ENCODE assay signal across 14 cellular contexts in the genomic region with DNA sequence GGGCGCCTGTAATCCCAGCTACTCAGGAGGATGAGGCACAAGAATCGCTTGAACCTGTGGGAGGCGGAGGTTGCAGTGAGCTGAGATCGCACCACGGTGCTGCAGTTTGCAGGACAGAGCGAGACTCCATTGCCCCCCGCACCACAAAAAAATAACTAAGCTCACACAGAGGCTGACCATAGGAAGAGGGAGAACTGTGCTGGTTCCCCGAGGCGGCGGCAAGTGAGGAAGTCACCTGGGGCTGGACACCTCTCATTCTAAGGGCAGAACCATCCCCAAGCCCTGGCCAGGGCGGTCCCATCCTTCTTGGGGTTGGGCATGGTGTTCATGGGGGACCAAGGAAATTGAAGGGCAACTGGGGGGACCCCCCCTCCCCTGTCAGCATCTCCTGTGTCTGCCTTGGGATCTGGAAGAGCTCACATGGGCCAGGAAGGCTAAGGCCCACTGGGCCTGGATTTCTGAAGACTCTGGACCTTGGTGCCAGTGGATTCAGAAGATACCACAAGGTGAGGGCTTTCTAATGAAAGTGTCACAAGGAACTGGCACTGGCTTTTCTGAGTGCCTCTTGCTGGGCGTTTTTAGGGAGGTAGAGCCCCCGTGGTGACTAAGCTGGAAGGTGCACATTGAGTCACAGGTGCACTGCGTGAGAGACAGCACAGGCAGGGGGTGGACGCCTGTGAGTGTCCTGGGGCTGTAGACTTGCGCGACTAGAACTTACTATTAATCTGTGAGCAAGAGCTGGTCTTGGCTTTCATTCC. TPM values are rescaled to one million over a fixed set of nuclear protein-coding genes. Genes with fewer than 3 reads are reported as not detected.
DNase-seq lines count a peak whose midpoint lies in the region; FAIRE-seq and TF ChIP-seq lines count a peak whose summit lies in the region.
"Had no signal": no experiment of that assay in that cellular context is flagged by ENCODE, and none has a peak within 500 bp of the region (broad histone marks: within the 10 kb centered on the region; RNA-seq: fewer than 3 reads in every experiment).

No MANE protein-coding gene starts in this region.

- no peaks in the 10 kb centered on the region for H3K79me2 ChIP-seq in SK-N-SH (ENCODE audit: insufficient read depth)

- TF ChIP-seq POLR2A in GM18951 (IDR thresholded peaks at IDR 0.05; ENCODE audit: extremely low read depth, insufficient read depth, insufficient read length) (peak; percentile 63), H54 (IDR thresholded peaks at IDR 0.05; ENCODE audit: low read depth, low read length) (no peak)

- POLR2A ChIA-PET in SK-N-SH (lab: Yijun Ruan, JAX) = no interaction called here

- H3K36me3 Mint-ChIP-seq in activated naive CD4-positive, alpha-beta T cell treated with anti-CD3 and anti-CD28 coated beads, Interleukin-2, amount 50 U/mL, for 24 hours = peaks cover 72% of the 10 kb centered on the region

- H3K4me1 ChIP-seq in SK-N-SH (ENCODE audit: control insufficient read depth in 1 of 2, insufficient read depth in 2 of 2, low read depth in 1 of 2, low read length in 1 of 2) = no peaks in the 10 kb centered on the region
- H3K4me1 ChIP-seq: Caco-2, testis had no signal

- no peaks in the 10 kb centered on the region for H3K9me2 ChIP-seq in SK-N-SH

- H4K20me1 ChIP-seq in SK-N-SH (ENCODE audit: insufficient read depth) = no peaks in the 10 kb centered on the region

- peaks cover 87% of the 10 kb centered on the region for H3K27me3 ChIP-seq in SK-N-SH (ENCODE audit: insufficient read depth)
- H3K27me3 ChIP-seq: testis had no signal

- no peak for TF ChIP-seq RAD21 in SK-N-SH (IDR thresholded peaks at IDR 0.05; ENCODE audit: low read length)

- 21% methylated on average over 12 of the region's 17 CpGs for WGBS in SK-N-SH (ENCODE audit: low lambda C conversion rate)

- CTCF ChIA-PET in SK-N-SH (lab: Yijun Ruan, JAX) = interaction anchor here (1.1 to 1.6 kb wide), 2 partner anchors 10 to 215 kb away, joined by 3 to 4 read pairs; no protein-coding TSS in a partner anchor

- H3K9me3 Mint-ChIP-seq in activated naive CD4-positive, alpha-beta T cell treated with anti-CD3 and anti-CD28 coated beads, Interleukin-2, amount 50 U/mL, for 24 hours = no peaks in the 10 kb centered on the region

- in situ Hi-C loops in GM18951 (cut with MboI; ENCODE audit: low sequenced_read_pairs, unreplicated experiment) = no loop called here

- H3K4me3 Mint-ChIP-seq in activated naive CD4-positive, alpha-beta T cell treated with anti-CD3 and anti-CD28 coated beads, Interleukin-2, amount 50 U/mL, for 24 hours = peak overlapping the region; percentile 93
- H3K4me3 Mint-ChIP-seq: HFFc6 had no signal

- H2AFZ ChIP-seq in SK-N-SH (ENCODE audit: low read depth) = no peak overlapping the region

- no peaks in the 10 kb centered on the region for H3F3A ChIP-seq in SK-N-SH (replicated peaks; ENCODE audit: insufficient read depth)

- no peak for TF ChIP-seq CTCF in SK-N-SH (IDR thresholded peaks at IDR 0.05)

- no peak overlapping the region for H3K4me2 ChIP-seq in SK-N-SH

- H3K9me3 ChIP-seq in SK-N-SH = no peaks in the 10 kb centered on the region
- H3K9me3 ChIP-seq: Caco-2, testis had no signal

- FAIRE-seq in H54 (lab: Jason Lieb, UNC) = no peak
- FAIRE-seq: bronchial epithelial cell had no signal

- TF ChIP-seq EP300 in SK-N-SH (IDR thresholded peaks at IDR 0.05; ENCODE audit: borderline replicate concordance in 1 of 2, low read depth in 1 of 2, low read length in 1 of 2) = no peak

- H3K36me3 ChIP-seq in SK-N-SH (replicated peaks in 1 of 2; ENCODE audit: control insufficient read depth in 1 of 2, insufficient read depth in 2 of 2, low read length in 1 of 2) = no peaks in the 10 kb centered on the region

- no peak overlapping the region for H3K27ac ChIP-seq in SK-N-SH (ENCODE audit: low read depth in 2 of 2, low read length in 1 of 2)
- H3K27ac ChIP-seq: testis had no signal

- peaks cover 87% of the 10 kb centered on the region for H3K4me1 Mint-ChIP-seq in activated naive CD4-positive, alpha-beta T cell treated with anti-CD3 and anti-CD28 coated beads, Interleukin-2, amount 50 U/mL, for 24 hours

- DNase-seq in activated CD4-positive, alpha-beta T cell treated with anti-CD3 and anti-CD28 coated beads for 48 hours = peak; percentile 86
- DNase-seq in stimulated activated CD8-positive, alpha-beta memory T cell treated with anti-CD3 and anti-CD28 coated beads, Interleukin-15, amount 100 ng/mL, for 48 hours (ENCODE audit: low read depth in 2 of 2) = peak; percentile 55 to 73
- DNase-seq in NCI-H2029 (lab: John Stamatoyannopoulos, UW) = no peak
- DNase-seq in H54 (ENCODE audit: insufficient read length, low spot score) = no peak
- DNase-seq in SK-N-SH = no peak
- no peak for DNase-seq in SHP77 (lab: John Stamatoyannopoulos, UW)
- DNase-seq: Caco-2, HFFc6, left ventricle myocardium superior, NCI-H2081 treated with DMSO at 0.1 percent for 48 hours, testis had no signal

- H3K27ac Mint-ChIP-seq in activated naive CD4-positive, alpha-beta T cell treated with anti-CD3 and anti-CD28 coated beads, Interleukin-2, amount 50 U/mL, for 24 hours = peak overlapping the region; percentile 98
- H3K27ac Mint-ChIP-seq: HFFc6 had no signal

- H3K4me3 ChIP-seq in SK-N-SH (ENCODE audit: low read depth in 2 of 2, low read length in 1 of 2) = no peak overlapping the region
- H3K4me3 ChIP-seq: testis had no signal

- H3K27me3 Mint-ChIP-seq in activated naive CD4-positive, alpha-beta T cell treated with anti-CD3 and anti-CD28 coated beads, Interleukin-2, amount 50 U/mL, for 24 hours = no peaks in the 10 kb centered on the region

- H3K9ac ChIP-seq in SK-N-SH = no peak overlapping the region

TF ChIP-seq in SK-N-SH, 30 proteins besides CTCF, POLR2A, EP300 and RAD21:
- TF ChIP-seq, protein P1, sequence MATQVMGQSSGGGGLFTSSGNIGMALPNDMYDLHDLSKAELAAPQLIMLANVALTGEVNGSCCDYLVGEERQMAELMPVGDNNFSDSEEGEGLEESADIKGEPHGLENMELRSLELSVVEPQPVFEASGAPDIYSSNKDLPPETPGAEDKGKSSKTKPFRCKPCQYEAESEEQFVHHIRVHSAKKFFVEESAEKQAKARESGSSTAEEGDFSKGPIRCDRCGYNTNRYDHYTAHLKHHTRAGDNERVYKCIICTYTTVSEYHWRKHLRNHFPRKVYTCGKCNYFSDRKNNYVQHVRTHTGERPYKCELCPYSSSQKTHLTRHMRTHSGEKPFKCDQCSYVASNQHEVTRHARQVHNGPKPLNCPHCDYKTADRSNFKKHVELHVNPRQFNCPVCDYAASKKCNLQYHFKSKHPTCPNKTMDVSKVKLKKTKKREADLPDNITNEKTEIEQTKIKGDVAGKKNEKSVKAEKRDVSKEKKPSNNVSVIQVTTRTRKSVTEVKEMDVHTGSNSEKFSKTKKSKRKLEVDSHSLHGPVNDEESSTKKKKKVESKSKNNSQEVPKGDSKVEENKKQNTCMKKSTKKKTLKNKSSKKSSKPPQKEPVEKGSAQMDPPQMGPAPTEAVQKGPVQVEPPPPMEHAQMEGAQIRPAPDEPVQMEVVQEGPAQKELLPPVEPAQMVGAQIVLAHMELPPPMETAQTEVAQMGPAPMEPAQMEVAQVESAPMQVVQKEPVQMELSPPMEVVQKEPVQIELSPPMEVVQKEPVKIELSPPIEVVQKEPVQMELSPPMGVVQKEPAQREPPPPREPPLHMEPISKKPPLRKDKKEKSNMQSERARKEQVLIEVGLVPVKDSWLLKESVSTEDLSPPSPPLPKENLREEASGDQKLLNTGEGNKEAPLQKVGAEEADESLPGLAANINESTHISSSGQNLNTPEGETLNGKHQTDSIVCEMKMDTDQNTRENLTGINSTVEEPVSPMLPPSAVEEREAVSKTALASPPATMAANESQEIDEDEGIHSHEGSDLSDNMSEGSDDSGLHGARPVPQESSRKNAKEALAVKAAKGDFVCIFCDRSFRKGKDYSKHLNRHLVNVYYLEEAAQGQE (IDR thresholded peaks at IDR 0.05; ENCODE audit: low read depth, low read length) = no peak
- TF ChIP-seq, protein P2, sequence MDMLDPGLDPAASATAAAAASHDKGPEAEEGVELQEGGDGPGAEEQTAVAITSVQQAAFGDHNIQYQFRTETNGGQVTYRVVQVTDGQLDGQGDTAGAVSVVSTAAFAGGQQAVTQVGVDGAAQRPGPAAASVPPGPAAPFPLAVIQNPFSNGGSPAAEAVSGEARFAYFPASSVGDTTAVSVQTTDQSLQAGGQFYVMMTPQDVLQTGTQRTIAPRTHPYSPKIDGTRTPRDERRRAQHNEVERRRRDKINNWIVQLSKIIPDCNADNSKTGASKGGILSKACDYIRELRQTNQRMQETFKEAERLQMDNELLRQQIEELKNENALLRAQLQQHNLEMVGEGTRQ (IDR thresholded peaks at IDR 0.05; ENCODE audit: borderline replicate concordance, low read depth, low read length) = no peak
- TF ChIP-seq FOXM1 (IDR thresholded peaks at IDR 0.05; ENCODE audit: low read depth) (no peak), MXI1 (IDR thresholded peaks at IDR 0.05; ENCODE audit: low read depth, low read length) (no peak), POLR2AphosphoS5 (IDR thresholded peaks at IDR 0.05; ENCODE audit: low read depth, low read length) (no peak), RCOR1 (IDR thresholded peaks at IDR 0.05; ENCODE audit: low read length) (no peak), FOSL2 (IDR thresholded peaks at IDR 0.05; ENCODE audit: borderline replicate concordance, low read depth) (no peak)
- TF ChIP-seq, protein P3, sequence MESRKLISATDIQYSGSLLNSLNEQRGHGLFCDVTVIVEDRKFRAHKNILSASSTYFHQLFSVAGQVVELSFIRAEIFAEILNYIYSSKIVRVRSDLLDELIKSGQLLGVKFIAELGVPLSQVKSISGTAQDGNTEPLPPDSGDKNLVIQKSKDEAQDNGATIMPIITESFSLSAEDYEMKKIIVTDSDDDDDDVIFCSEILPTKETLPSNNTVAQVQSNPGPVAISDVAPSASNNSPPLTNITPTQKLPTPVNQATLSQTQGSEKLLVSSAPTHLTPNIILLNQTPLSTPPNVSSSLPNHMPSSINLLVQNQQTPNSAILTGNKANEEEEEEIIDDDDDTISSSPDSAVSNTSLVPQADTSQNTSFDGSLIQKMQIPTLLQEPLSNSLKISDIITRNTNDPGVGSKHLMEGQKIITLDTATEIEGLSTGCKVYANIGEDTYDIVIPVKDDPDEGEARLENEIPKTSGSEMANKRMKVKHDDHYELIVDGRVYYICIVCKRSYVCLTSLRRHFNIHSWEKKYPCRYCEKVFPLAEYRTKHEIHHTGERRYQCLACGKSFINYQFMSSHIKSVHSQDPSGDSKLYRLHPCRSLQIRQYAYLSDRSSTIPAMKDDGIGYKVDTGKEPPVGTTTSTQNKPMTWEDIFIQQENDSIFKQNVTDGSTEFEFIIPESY (IDR thresholded peaks at IDR 0.05; ENCODE audit: borderline replicate concordance, low read depth) = no peak
TF ChIP-seq in SK-N-SH: peak in this region for 0.

RNA-seq across cellular contexts. Expression of a gene that starts 11.5 kb away (rescaled TPM):
- polyA plus RNA-seq in SK-N-SH (2012; rRNA removed) = not detected in 2 replicates
- under 0.01 TPM in 1 of 2 replicates, not detected in the other for polyA plus RNA-seq in SK-N-SH (2012; cell fraction: cytosol; rRNA removed)
- polyA plus RNA-seq in SK-N-SH (2012; cell fraction: nucleus; rRNA removed) = 0.01 TPM in 1 of 2 replicates, not detected in the other

Comparison
In these comparisons a context has a peak if more than half of its experiments do, and no peak if none do; other contexts are left out.
1. DNase-seq: peak in activated CD4-positive, alpha-beta T cell treated with anti-CD3 and anti-CD28 coated beads for 48 hours (single experiment) and stimulated activated CD8-positive, alpha-beta memory T cell treated with anti-CD3 and anti-CD28 coated beads, Interleukin-15, amount 100 ng/mL, for 48 hours (2 of 2); none in NCI-H2029 (single experiment), H54 (single experiment), SK-N-SH (single experiment) and SHP77 (0 of 2).